1 cellular context compared by ENCODE assay signal in the genomic region with DNA sequence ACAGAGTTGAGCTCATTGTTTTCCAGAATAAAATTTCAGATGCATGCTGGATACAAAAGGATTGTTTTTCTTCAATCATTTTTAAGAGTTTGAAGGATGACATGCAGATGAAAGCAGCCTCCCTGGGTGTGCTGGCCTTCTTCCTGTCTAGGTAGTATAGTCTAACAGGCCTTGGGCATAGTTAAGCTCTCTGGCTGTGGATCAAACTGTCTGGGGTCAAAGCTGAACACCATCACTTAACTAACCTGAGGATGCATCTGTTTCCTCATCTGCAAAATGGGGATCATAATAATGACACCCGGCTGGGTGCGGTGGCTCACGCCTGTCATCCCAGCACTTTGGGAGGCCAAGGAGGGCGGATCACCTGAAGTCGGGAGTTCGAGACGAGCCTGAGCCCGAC.
TF ChIP-seq lines count a peak whose summit lies in the region.

No MANE protein-coding gene starts in this region.

TF ChIP-seq in IMR-90, 13 proteins besides CTCF, POLR2A, EP300 and RAD21 (continued from another document):
- no peak for TF ChIP-seq NFE2L2 (IDR thresholded peaks at IDR 0.05; ENCODE audit: low read depth, low read length)
